In genomic region chr22:22720201-22720723, GRCh38 we compare ENCODE assay signal across 8 cellular contexts.
DNase-seq lines count a peak whose midpoint lies in the region; ATAC-seq and TF ChIP-seq lines count a peak whose summit lies in the region.

No MANE protein-coding gene starts in this region.

- H3K27me3 Mint-ChIP-seq in activated naive CD8-positive, alpha-beta T cell treated with anti-CD3 and anti-CD28 coated beads, Interleukin-2, amount 10 ng/mL, durations not matched to agents 7 days and 5 days = peaks cover 11% of the 10 kb centered on the region

- H3K4me1 Mint-ChIP-seq in activated naive CD8-positive, alpha-beta T cell treated with anti-CD3 and anti-CD28 coated beads, Interleukin-2, amount 10 ng/mL, durations not matched to agents 7 days and 5 days = peaks cover 24% of the 10 kb centered on the region

- H3K27me3 ChIP-seq in iPS DF 6.9 (ENCODE audit: control insufficient read depth, insufficient read depth, low read length) = peaks cover 5% of the 10 kb centered on the region; the same call in 1 of the 2 replicates
- H3K27me3 ChIP-seq in effector memory CD4-positive, alpha-beta T cell (replicated peaks; ENCODE audit: control insufficient read depth, insufficient read depth, low read length, poor library complexity, severe bottlenecking) = no peaks in the 10 kb centered on the region

- H3K4me3 Mint-ChIP-seq in activated naive CD8-positive, alpha-beta T cell treated with anti-CD3 and anti-CD28 coated beads, Interleukin-2, amount 10 ng/mL, durations not matched to agents 7 days and 5 days = no peak overlapping the region

- CTCF ChIA-PET in OCI-LY7 (lab: Charles Lee; ENCODE audit: unreplicated experiment) = interaction anchor here (0.6 to 2.5 kb wide), 7 partner anchors 10 to 1331 kb away, joined by 3 to 17 read pairs (median 4); no protein-coding TSS in a partner anchor

- H3K36me3 ChIP-seq in OCI-LY7 (ENCODE audit: insufficient read depth, low read length) (no peaks in the 10 kb centered on the region), iPS DF 6.9 (ENCODE audit: control insufficient read depth, insufficient read depth, low read length) (no peaks in the 10 kb centered on the region)
- H3K36me3 ChIP-seq in effector memory CD4-positive, alpha-beta T cell (ENCODE audit: control insufficient read depth, insufficient read depth, low read length) = no peaks in the 10 kb centered on the region

- peak overlapping the region; percentile 43 for H3K27ac Mint-ChIP-seq in activated naive CD8-positive, alpha-beta T cell treated with anti-CD3 and anti-CD28 coated beads, Interleukin-2, amount 10 ng/mL, durations not matched to agents 7 days and 5 days

- H3K9me3 ChIP-seq in OCI-LY7 (ENCODE audit: low read length) (no peaks in the 10 kb centered on the region), iPS DF 6.9 (ENCODE audit: control insufficient read depth, insufficient read depth, low read length) (peaks cover 1% of the 10 kb centered on the region; the same call in 1 of the 2 replicates)
- H3K9me3 ChIP-seq in effector memory CD4-positive, alpha-beta T cell (ENCODE audit: control insufficient read depth, low read length) = no peaks in the 10 kb centered on the region

- H3K4me3 ChIP-seq in OCI-LY7 (ENCODE audit: low read depth, low read length, poor library complexity, severe bottlenecking) (peak overlapping the region; percentile 59), iPS DF 6.9 (ENCODE audit: low read length) (no peak overlapping the region)
- no peak overlapping the region for H3K4me3 ChIP-seq in effector memory CD4-positive, alpha-beta T cell (ENCODE audit: insufficient read depth, low read depth, low read length, poor library complexity, severe bottlenecking)

- DNase-seq in AG20443 (ENCODE audit: low spot score) (peak; percentile 40), OCI-LY7 (ENCODE audit: low spot score) (peak; percentile 91), iPS DF 6.9 (ENCODE audit: low read depth, low spot score) (peak; percentile 16)
- DNase-seq in activated naive CD8-positive, alpha-beta T cell treated with anti-CD3 and anti-CD28 coated beads, Interleukin-2, amount 10 ng/mL, durations not matched to agents 7 days and 5 days = peak; percentile 48
- peak in 2 of 3 donors; percentile 8 to 26 for DNase-seq in stimulated activated CD4-positive, alpha-beta T cell treated with anti-CD3 and anti-CD28 coated beads, TNF-alpha, amount 100 ng/mL, for 48 hours (ENCODE audit: low read depth in 3 of 3)
- no peak for DNase-seq in effector memory CD4-positive, alpha-beta T cell

- WGBS in iPS DF 6.9 (ENCODE audit: insufficient coverage, insufficient read length) = no CpG with 5 or more reads among the region's 3 CpGs

- peak overlapping the region; percentile 93 for H3K4me2 ChIP-seq in OCI-LY7 (ENCODE audit: low read length)

- peak overlapping the region; percentile 92 for H3K27ac ChIP-seq in OCI-LY7 (ENCODE audit: low read depth, low read length, poor library complexity, severe bottlenecking)
- H3K27ac ChIP-seq in iPS DF 6.9 (ENCODE audit: low read length) = no peak overlapping the region
- no peak overlapping the region for H3K27ac ChIP-seq in effector memory CD4-positive, alpha-beta T cell (ENCODE audit: insufficient read depth, low read length, poor library complexity, severe bottlenecking)

- no peaks in the 10 kb centered on the region for H3K79me2 ChIP-seq in OCI-LY7 (ENCODE audit: insufficient read depth, low read depth, low read length)

- H4K20me1 ChIP-seq in OCI-LY7 (ENCODE audit: insufficient read depth, low read length) = no peaks in the 10 kb centered on the region

- POLR2A ChIA-PET in OCI-LY7 (lab: Charles Lee) = interaction anchor here (0.6 to 1.3 kb wide), 6 partner anchors 14 to 624 kb away, joined by 3 to 4 read pairs (median 3); no protein-coding TSS in a partner anchor
- POLR2A ChIA-PET in activated naive CD8-positive, alpha-beta T cell treated with anti-CD3 and anti-CD28 coated beads, Interleukin-2, amount 10 ng/mL, durations not matched to agents 7 days and 5 days (lab: Charles Lee) = no interaction called here

- no peaks in the 10 kb centered on the region for H3K9me3 Mint-ChIP-seq in activated naive CD8-positive, alpha-beta T cell treated with anti-CD3 and anti-CD28 coated beads, Interleukin-2, amount 10 ng/mL, durations not matched to agents 7 days and 5 days

- peak overlapping the region; percentile 53 for H2AFZ ChIP-seq in OCI-LY7 (ENCODE audit: low read length)

- TF ChIP-seq CTCF in OCI-LY7 (conservative IDR thresholded peaks at IDR 0.05; ENCODE audit: low read length) = peak; percentile 100

- no peaks in the 10 kb centered on the region for H3K36me3 Mint-ChIP-seq in activated naive CD8-positive, alpha-beta T cell treated with anti-CD3 and anti-CD28 coated beads, Interleukin-2, amount 10 ng/mL, durations not matched to agents 7 days and 5 days

- H3K4me1 ChIP-seq in OCI-LY7 (ENCODE audit: insufficient read depth, low read length, poor library complexity, severe bottlenecking) (peaks cover 72% of the 10 kb centered on the region), iPS DF 6.9 (ENCODE audit: control insufficient read depth, insufficient read depth, low read length) (no peaks in the 10 kb centered on the region)
- no peaks in the 10 kb centered on the region for H3K4me1 ChIP-seq in effector memory CD4-positive, alpha-beta T cell (ENCODE audit: control insufficient read depth, insufficient read depth, low read length, poor library complexity, severe bottlenecking)

- H3K9me2 ChIP-seq in OCI-LY7 (ENCODE audit: insufficient read depth, low read length) = no peaks in the 10 kb centered on the region

- intact Hi-C loops in OCI-LY7 (cut with micrococcal nuclease; ENCODE audit: unreplicated experiment) = loop anchor here (1.0 kb wide), 1 partner anchor 28 kb away; no protein-coding TSS in a partner anchor

- ATAC-seq in GM18861 (IDR thresholded peaks at IDR 0.05; ENCODE audit: unreplicated experiment) (peak; percentile 37), HG03097 (IDR thresholded peaks at IDR 0.05; ENCODE audit: low FRiP score, unreplicated experiment) (peak; percentile 62)
- ATAC-seq in activated naive CD8-positive, alpha-beta T cell treated with anti-CD3 and anti-CD28 coated beads, Interleukin-2, amount 10 ng/mL, durations not matched to agents 7 days and 5 days (ENCODE audit: low read depth) = peak; percentile 76

- BruUV-seq in OCI-LY7 (replicated peaks; lab: Mats Ljungman, UMichigan) = no TSS peak

Comparison
In these comparisons a context has a peak if more than half of its experiments do, and no peak if none do; other contexts are left out.
1. DNase-seq: peak in AG20443 (single experiment), OCI-LY7 (single experiment), activated naive CD8-positive, alpha-beta T cell treated with anti-CD3 and anti-CD28 coated beads, Interleukin-2, amount 10 ng/mL, durations not matched to agents 7 days and 5 days (single experiment), iPS DF 6.9 (single experiment) and stimulated activated CD4-positive, alpha-beta T cell treated with anti-CD3 and anti-CD28 coated beads, TNF-alpha, amount 100 ng/mL, for 48 hours (2 of 3); none in effector memory CD4-positive, alpha-beta T cell (0 of 3).
2. Peak in every context shown above with its lines, with median percentiles within 50 percentile points of each other: ATAC-seq.